ENCODE assay signal across 11 cellular contexts in genomic region chr1:155812878-155813277, GRCh38.
"Had no signal": no experiment of that assay in that cellular context is flagged by ENCODE, and none has a peak within 500 bp of the region (broad histone marks: within the 10 kb centered on the region; RNA-seq: fewer than 3 reads in every experiment).

No MANE protein-coding gene starts in this region.

- H3K9me3 ChIP-seq: HAP-1 had no signal

- FAIRE-seq: HepG2 had no signal

- H3K9me3 Mint-ChIP-seq: HFFc6, IgD-negative memory B cell had no signal

- H3K4me2 ChIP-seq: KMS-11 had no signal

- ATAC-seq: HCT116, HepG2 had no signal

- H2AFZ ChIP-seq: GM23248 had no signal

- H3K4me3 Mint-ChIP-seq: HFFc6, IgD-negative memory B cell had no signal

- H3K27ac Mint-ChIP-seq: HFFc6 had no signal

- H3K9ac ChIP-seq: GM23248, KMS-11 had no signal

- DNase-seq: GM23248, GOT3, H7, HFFc6, KBM-7 had no signal

- H3K27me3 Mint-ChIP-seq: IgD-negative memory B cell had no signal

- H3K27ac ChIP-seq: GM23248, HL-60, KMS-11 had no signal

- H3K4me3 ChIP-seq: GM23248, HAP-1 had no signal
